In the genomic region with DNA sequence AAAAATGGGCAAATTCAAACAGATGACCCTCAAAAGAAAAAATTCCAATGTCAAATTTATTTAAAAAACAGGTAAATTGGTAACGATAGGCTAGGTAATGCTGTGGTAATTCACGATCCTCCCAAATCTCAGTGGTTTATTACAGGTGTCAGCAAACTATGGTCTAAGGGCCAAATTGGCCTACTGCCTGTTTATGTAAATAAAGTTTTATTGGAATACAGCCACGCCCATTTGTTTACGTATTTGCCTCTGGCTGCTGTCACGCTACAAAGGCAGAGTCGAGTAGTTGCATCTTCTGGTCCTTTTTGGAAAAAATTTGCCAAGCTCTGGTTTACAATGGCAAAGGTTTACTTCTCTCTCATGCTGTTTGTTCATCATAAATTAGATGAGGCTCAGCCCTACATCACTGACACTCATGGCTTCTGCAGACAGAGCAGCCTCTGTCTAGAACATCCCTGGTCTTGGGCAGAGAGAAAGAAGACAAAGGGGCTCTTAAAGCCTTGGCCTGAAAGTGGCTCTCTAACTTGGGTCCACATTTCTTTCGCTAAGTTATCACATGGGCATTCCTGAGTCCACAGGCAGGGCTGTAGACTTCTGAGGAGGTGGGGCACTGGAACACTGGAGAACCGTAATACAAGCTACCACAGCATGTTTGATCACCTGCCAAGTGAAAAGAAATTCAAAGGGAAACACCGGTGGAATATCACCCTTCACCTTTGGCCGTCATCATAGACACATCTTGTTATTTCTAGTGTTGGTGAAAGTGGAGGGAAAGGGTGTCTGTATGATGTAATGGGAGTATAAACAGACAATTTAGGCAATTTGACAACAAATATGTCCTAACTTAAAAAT, we compare ENCODE assay signal across 16 cellular contexts. TPM values are rescaled to one million over a fixed set of nuclear protein-coding genes. Genes with fewer than 3 reads are reported as not detected.
A peak's percentile ranks its signal among the peaks of the same experiment; 100 is the strongest.
DNase-seq lines count a peak whose midpoint lies in the region; ATAC-seq and TF ChIP-seq lines count a peak whose summit lies in the region.
"Had no signal": no experiment of that assay in that cellular context is flagged by ENCODE, and none has a peak within 500 bp of the region (broad histone marks: within the 10 kb centered on the region; RNA-seq: fewer than 3 reads in every experiment).

No MANE protein-coding gene starts in this region.

- no peaks in the 10 kb centered on the region for H3K27me3 Mint-ChIP-seq in activated B cell treated with CpG ODN at 0.5 μM for 24 hours
- H3K27me3 Mint-ChIP-seq: activated CD4-positive, alpha-beta T cell treated with anti-CD3 and anti-CD28 coated beads, Interleukin-2, amount 10 ng/mL, durations not matched to agents 7 days and 5 days; stimulated activated memory B cell treated with anti-CD40 and anti-IgM and Interleukin-4, amounts not matched to agents 10 μg/mL and 1 μg/mL and 100 μg/mL, for 72 hours had no signal

- DNase-seq in A172 (ENCODE audit: low spot score), result peak; percentile 5
- peak; percentile 29 for DNase-seq in HT-29 (ENCODE audit: low spot score)
- DNase-seq in activated B cell treated with CpG ODN at 0.5 μM for 24 hours, result no peak
- no peak for DNase-seq in left lobe of liver (ENCODE audit: low spot score)
- no peak for DNase-seq in UCSD-AML1 (lab: John Stamatoyannopoulos, UW; ENCODE audit: unreplicated experiment)
- DNase-seq in NCI-H128 (lab: John Stamatoyannopoulos, UW; ENCODE audit: unreplicated experiment), result no peak
- no peak for DNase-seq in esophagus squamous epithelium (lab: John Stamatoyannopoulos, UW)
- no peak for DNase-seq in SIG-M5 treated with dmso at 0.1 percent for 504 hours (lab: John Stamatoyannopoulos, UW; ENCODE audit: unreplicated experiment)
- DNase-seq: activated CD4-positive, alpha-beta T cell treated with anti-CD3 and anti-CD28 coated beads, Interleukin-2, amount 10 ng/mL, durations not matched to agents 7 days and 5 days; activated effector memory CD4-positive, alpha-beta T cell treated with Interleukin-2 at 50 U/mL for 16 hours; GDM1; mammary epithelial cell; stimulated activated CD4-positive, alpha-beta T cell treated with anti-CD3 and anti-CD28 coated beads, Interleukin-2, amount 100 ng/mL, for 48 hours had no signal

- no peak overlapping the region for H3K4me3 ChIP-seq in esophagus squamous epithelium
- H3K4me3 ChIP-seq: prostate gland had no signal

- no peaks in the 10 kb centered on the region for H3K9me3 ChIP-seq in esophagus squamous epithelium
- H3K9me3 ChIP-seq: prostate gland had no signal

- CTCF ChIA-PET in activated B cell treated with CpG ODN at 0.5 μM for 24 hours (lab: Charles Lee), result no interaction called here

- peak overlapping the region; percentile 70 for H3K27ac Mint-ChIP-seq in activated B cell treated with CpG ODN at 0.5 μM for 24 hours
- H3K27ac Mint-ChIP-seq: activated CD4-positive, alpha-beta T cell treated with anti-CD3 and anti-CD28 coated beads, Interleukin-2, amount 10 ng/mL, durations not matched to agents 7 days and 5 days had no signal

- peaks cover 87% of the 10 kb centered on the region for H3K36me3 Mint-ChIP-seq in activated B cell treated with CpG ODN at 0.5 μM for 24 hours (ENCODE audit: low read depth)

- TF ChIP-seq POLR2A in esophagus squamous epithelium (IDR thresholded peaks at IDR 0.05), result no peak

- ATAC-seq in activated B cell treated with CpG ODN at 0.5 μM for 24 hours (ENCODE audit: low read depth) (no peak), left lobe of liver (peak; percentile 57)
- ATAC-seq: stimulated activated memory B cell treated with anti-CD40 and anti-IgM and Interleukin-4, amounts not matched to agents 10 μg/mL and 1 μg/mL and 100 μg/mL, for 72 hours had no signal

- H3K9me3 Mint-ChIP-seq in activated B cell treated with CpG ODN at 0.5 μM for 24 hours, result no peaks in the 10 kb centered on the region

- POLR2A ChIA-PET in activated B cell treated with CpG ODN at 0.5 μM for 24 hours (lab: Charles Lee), result no interaction called here

- no peaks in the 10 kb centered on the region for H3K27me3 ChIP-seq in esophagus squamous epithelium

- TF ChIP-seq CTCF in activated B cell treated with CpG ODN at 0.5 μM for 24 hours (IDR thresholded peaks at IDR 0.05) (no peak), esophagus squamous epithelium (IDR thresholded peaks at IDR 0.05) (no peak)

- H3K27ac ChIP-seq in esophagus squamous epithelium, result no peak overlapping the region
- H3K27ac ChIP-seq: prostate gland had no signal

- H3K4me1 Mint-ChIP-seq in activated B cell treated with CpG ODN at 0.5 μM for 24 hours, result peaks cover 8% of the 10 kb centered on the region

- WGBS in esophagus squamous epithelium, 2 donors, result 72 to 77% methylated on average over 10 of the region's 10 CpGs

- H3K4me1 ChIP-seq in esophagus squamous epithelium, result no peaks in the 10 kb centered on the region
- H3K4me1 ChIP-seq: prostate gland had no signal

- no peak overlapping the region for H3K4me3 Mint-ChIP-seq in activated B cell treated with CpG ODN at 0.5 μM for 24 hours
- H3K4me3 Mint-ChIP-seq: activated CD4-positive, alpha-beta T cell treated with anti-CD3 and anti-CD28 coated beads, Interleukin-2, amount 10 ng/mL, durations not matched to agents 7 days and 5 days; stimulated activated memory B cell treated with anti-CD40 and anti-IgM and Interleukin-4, amounts not matched to agents 10 μg/mL and 1 μg/mL and 100 μg/mL, for 72 hours had no signal

- peaks cover 0 to 44% (median 7%) of the 10 kb centered on the region in 3 donors for H3K36me3 ChIP-seq in esophagus squamous epithelium
- H3K36me3 ChIP-seq: prostate gland had no signal

- intact Hi-C loops in activated B cell treated with CpG ODN at 0.5 μM for 24 hours (cut with micrococcal nuclease), result no loop called here
- intact Hi-C loops in esophagus squamous epithelium (cut with DNase I), result no loop called here

RNA-seq across cellular contexts. Expression of gene SP110, which starts 34.8 kb away (rescaled TPM):
- 18.9 and 22.6 TPM in 2 replicates for total RNA-seq in A172 (2014; rRNA removed; shearing (Covaris generic))
- total RNA-seq in HT-29 (2014; rRNA removed; shearing (Covaris generic)), result 10.0 and 11.9 TPM in 2 replicates
- total RNA-seq in activated B cell treated with CpG ODN at 0.5 μM for 24 hours (139 and 147 TPM in 2 replicates), left lobe of liver (6.0 TPM), esophagus squamous epithelium (10 to 100 TPM in 2 of 4 donors, 1 to 10 TPM in 2; 7.2 to 21.7 (median 13.1) TPM)

RNA-seq across cellular contexts. Expression of gene SP140, which starts 40.6 kb away (rescaled TPM):
- total RNA-seq in A172 (2014; rRNA removed; shearing (Covaris generic)), result 0.65 and 1.6 TPM in 2 replicates
- total RNA-seq in HT-29 (2014; rRNA removed; shearing (Covaris generic)), result not detected in 2 replicates
- total RNA-seq in activated B cell treated with CpG ODN at 0.5 μM for 24 hours, result 295 and 330 TPM in 2 replicates
- 1.2 TPM for total RNA-seq in left lobe of liver
- total RNA-seq in esophagus squamous epithelium, result 1 to 10 TPM in 3 of 4 donors, under 1 TPM in 1; 0.92 to 5.3 (median 2.4) TPM
- total RNA-seq: endothelial cell of umbilical vein had no signal

Comparison
In these comparisons a context has a peak if more than half of its experiments do, and no peak if none do; other contexts are left out.
1. DNase-seq: peak in A172 (single experiment) and HT-29 (single experiment); none in activated B cell treated with CpG ODN at 0.5 μM for 24 hours (single experiment), left lobe of liver (single experiment), UCSD-AML1 (single experiment), NCI-H128 (single experiment), esophagus squamous epithelium (single experiment) and SIG-M5 treated with dmso at 0.1 percent for 504 hours (single experiment).
2. RNA of gene SP140, which starts 40.6 kb away (total RNA-seq): 295 to 330 TPM in activated B cell treated with CpG ODN at 0.5 μM for 24 hours; 0.92 to 5.3 TPM in esophagus squamous epithelium, 1.2 TPM in left lobe of liver (single experiment), 0.65 to 1.6 TPM in A172 and not detected in HT-29; every median in the first group is over 10 times any median in the second.